8 cellular contexts compared by ENCODE assay signal in genomic region chr5:53479045-53479655, GRCh38. TPM values are rescaled to one million over a fixed set of nuclear protein-coding genes. Genes with fewer than 3 reads are reported as not detected.
A peak's percentile ranks its signal among the peaks of the same experiment; 100 is the strongest.
DNase-seq lines count a peak whose midpoint lies in the region; ATAC-seq, FAIRE-seq and TF ChIP-seq lines count a peak whose summit lies in the region.

No MANE protein-coding gene starts in this region.

- WGBS in A549 (ENCODE audit: missing lambda C conversion rate): 2% methylated on average over 16 of the region's 17 CpGs

- H3K36me3 ChIP-seq in HCT116 (ENCODE audit: control insufficient read depth in 1 of 2, insufficient read depth in 2 of 2, low read length in 2 of 2): no peaks in the 10 kb centered on the region

- no peaks in the 10 kb centered on the region for H3K9me3 Mint-ChIP-seq in memory B cell

- peaks cover 26% of the 10 kb centered on the region for H3K4me1 Mint-ChIP-seq in memory B cell

- no peaks in the 10 kb centered on the region for H3K9me2 ChIP-seq in HCT116 (ENCODE audit: insufficient read depth)

- TF ChIP-seq EP300 in A549 (IDR thresholded peaks at IDR 0.05): no peak

- peaks cover 8% of the 10 kb centered on the region; the same call in 1 of the 3 replicates for H3K4me1 ChIP-seq in A549
- peaks cover 0 to 31% of the 10 kb centered on the region in 2 experiments; a peak in 3 of 4 replicates for H3K4me1 ChIP-seq in HCT116 (ENCODE audit: control insufficient read depth in 1 of 2, insufficient read depth in 2 of 2, low read length in 2 of 2)

- no peaks in the 10 kb centered on the region for H4K20me1 ChIP-seq in HCT116 (ENCODE audit: insufficient read depth)

- in situ Hi-C loops in astrocyte of the spinal cord (cut with HindIII; ENCODE audit: low sequenced_read_pairs): no loop called here

- BruUV-seq in HCT116 (replicated peaks; lab: Mats Ljungman, UMichigan): no TSS peak

- H3K27ac ChIP-seq in A549 (peak overlapping the region; percentile 67 to 84), HCT116 (ENCODE audit: low read depth, low read length) (no peak overlapping the region)

- no peaks in the 10 kb centered on the region for H3K79me2 ChIP-seq in HCT116 (ENCODE audit: insufficient read depth, low read length)

- CTCF ChIA-PET in A549 (lab: Yijun Ruan, JAX): no interaction called here
- CTCF ChIA-PET in HCT116 (lab: Charles Lee): no interaction called here

- peaks cover 22% of the 10 kb centered on the region for H3K27me3 Mint-ChIP-seq in memory B cell

- H3K36me3 Mint-ChIP-seq in memory B cell: peaks cover 4% of the 10 kb centered on the region

- H3K27ac Mint-ChIP-seq in memory B cell: no peak overlapping the region

- peaks cover 13% of the 10 kb centered on the region; the same call in 1 of the 2 replicates for H3K27me3 ChIP-seq in HCT116 (ENCODE audit: insufficient read depth, low read length)

- ATAC-seq in A549: no peak
- ATAC-seq in HCT116: no peak
- ATAC-seq in memory B cell (ENCODE audit: low read depth): no peak
- ATAC-seq in GM18861 (IDR thresholded peaks at IDR 0.05; ENCODE audit: unreplicated experiment): no peak
- no peak for ATAC-seq in HG02678 (IDR thresholded peaks at IDR 0.05; ENCODE audit: unreplicated experiment)

- peak overlapping the region; percentile 96 for H3K4me2 ChIP-seq in A549
- peak overlapping the region; percentile 87 for H3K4me2 ChIP-seq in HCT116 (ENCODE audit: low read length)

- H3K4me3 Mint-ChIP-seq in memory B cell: peak overlapping the region; percentile 81

- no peak overlapping the region for H3K9ac ChIP-seq in HCT116 (ENCODE audit: low read length)

- intact Hi-C loops in HCT116 (cut with micrococcal nuclease): loop anchor here (2.0 to 5.0 kb wide), 2 partner anchors 392 to 738 kb away; no protein-coding TSS in a partner anchor

- POLR2A ChIA-PET in A549 (lab: Yijun Ruan, JAX) (no interaction called here), HCT116 (lab: Charles Lee) (no interaction called here)

- no peak for FAIRE-seq in A549 (lab: Jason Lieb, UNC)

- DNase-seq in A549 (ENCODE audit: low read depth in 1 of 2, low spot score in 1 of 2) (no peak), HCT116 (ENCODE audit: low read depth, low spot score) (no peak), astrocyte of the spinal cord (ENCODE audit: low read depth, low spot score) (no peak), memory B cell (ENCODE audit: low spot score in 2 of 2) (no peak), T1000 (lab: John Stamatoyannopoulos, UW) (no peak), UCSD-AML1 (lab: John Stamatoyannopoulos, UW; ENCODE audit: unreplicated experiment) (no peak)

- no peak for TF ChIP-seq CTCF in A549 (IDR thresholded peaks at IDR 0.05)
- TF ChIP-seq CTCF in HCT116 (IDR thresholded peaks at IDR 0.05 in 2 of 3, conservative IDR thresholded peaks at IDR 0.05 in 1 of 3; ENCODE audit: borderline replicate concordance in 1 of 3, insufficient read depth in 1 of 3, low read depth in 2 of 3, low read length in 2 of 3): no peak
- no peak for TF ChIP-seq CTCF in astrocyte of the spinal cord (IDR thresholded peaks at IDR 0.05; ENCODE audit: low read depth, low read length)

- RAD21 ChIA-PET in HCT116 (lab: Charles Lee; ENCODE audit: low non-redundant PET in 1 of 2, low total read pairs in 2 of 2, uncharacterized antibody in 2 of 2, unreplicated experiment in 2 of 2): interaction anchor here in 1 of 2 experiments (0.7 kb wide), 1 partner anchor 694 kb away, joined by 4 read pairs; no protein-coding TSS in a partner anchor

- H3K4me3 ChIP-seq in A549: peak overlapping the region; percentile 61
- peak overlapping the region; percentile 44 to 53 for H3K4me3 ChIP-seq in HCT116 (replicated peaks in 1 of 2; ENCODE audit: low read depth in 1 of 2, low read length in 2 of 2)
- peak overlapping the region; percentile 45 for H3K4me3 ChIP-seq in astrocyte of the spinal cord (ENCODE audit: low read depth, low read length)

- TF ChIP-seq RAD21 in A549 (conservative IDR thresholded peaks at IDR 0.05 in 1 of 2, IDR thresholded peaks at IDR 0.05 in 1 of 2) (no peak), HCT116 (IDR thresholded peaks at IDR 0.05; ENCODE audit: low read depth) (no peak)

- peak overlapping the region; percentile 86 for H2AFZ ChIP-seq in HCT116 (ENCODE audit: low read depth, low read length, poor library complexity, severe bottlenecking)

- H3K9me3 ChIP-seq in A549 (no peaks in the 10 kb centered on the region), HCT116 (ENCODE audit: control insufficient read depth in 1 of 2, insufficient read depth in 1 of 2, low read depth in 1 of 2, low read length in 2 of 2) (no peaks in the 10 kb centered on the region)

- no peak for TF ChIP-seq POLR2A in A549 (IDR thresholded peaks at IDR 0.05; ENCODE audit: low read length)
- TF ChIP-seq POLR2A in HCT116 (IDR thresholded peaks at IDR 0.05; ENCODE audit: borderline replicate concordance, extremely low read depth, insufficient read depth, insufficient read length): no peak

TF ChIP-seq in A549, 52 proteins besides CTCF, POLR2A, EP300 and RAD21:
- TF ChIP-seq USF2 (IDR thresholded peaks at IDR 0.05) (no peak), NPAS2 (CRISPR knock-in tag; IDR thresholded peaks at IDR 0.05; ENCODE audit: borderline replicate concordance) (no peak), CBX8 (IDR thresholded peaks at IDR 0.05) (no peak), CEBPB (IDR thresholded peaks at IDR 0.05) (peak in 1 of 2 experiments; percentile 74; a peak in 3 of 4 replicates), CHD2 (IDR thresholded peaks at IDR 0.05; ENCODE audit: low read length, partially characterized antibody) (no peak), HOXA7 (CRISPR knock-in tag; IDR thresholded peaks at IDR 0.05) (no peak), KDM5A (IDR thresholded peaks at IDR 0.05) (no peak)
TF ChIP-seq in A549: peak in this region for 1.

TF ChIP-seq in HCT116, 20 proteins besides CTCF, POLR2A, EP300 and RAD21:
- TF ChIP-seq CBX3 (IDR thresholded peaks at IDR 0.05; ENCODE audit: low read depth) (no peak), TCF7L2 (IDR thresholded peaks at IDR 0.05; ENCODE audit: borderline replicate concordance, extremely low read depth, insufficient read depth, insufficient read length) (no peak), EGR1 (IDR thresholded peaks at IDR 0.05; ENCODE audit: low read depth) (no peak), ATF3 (IDR thresholded peaks at IDR 0.05) (no peak), ZFX (IDR thresholded peaks at IDR 0.05) (no peak), EZH2phosphoT487 (IDR thresholded peaks at IDR 0.05; ENCODE audit: borderline replicate concordance) (no peak), SIN3A (IDR thresholded peaks at IDR 0.05; ENCODE audit: low read depth) (no peak), ELF1 (IDR thresholded peaks at IDR 0.05; ENCODE audit: borderline replicate concordance, low read depth) (no peak), EZH2 (IDR thresholded peaks at IDR 0.05) (no peak)

RNA-seq across cellular contexts. Expression of gene FST, which starts 1.3 kb away (rescaled TPM):
- polyA plus RNA-seq in A549 (2011; rRNA removed) (10.1 and 11.2 TPM in 2 replicates), A549 (2017; fragmentation: RNase III; extraction: RNeasy Plus Mini Kit Qiagen cat#74134 plus additional on column Dnase treatment) (2.0 to 3.8 TPM (median 2.6 TPM) in 3 replicates)
- 5.7 and 5.8 TPM in 2 replicates for polyA plus RNA-seq in A549 (2012; cell fraction: cytosol; rRNA removed)
- 7.2 and 7.9 TPM in 2 replicates for polyA plus RNA-seq in A549 (2012; cell fraction: nucleus; rRNA removed)
- polyA minus RNA-seq in A549 (2011; rRNA and poly(A)+ RNA removed): 3.4 and 6.2 TPM in 2 replicates
- total RNA-seq in HCT116 (2021; ENCODE audit: unreplicated experiment): 0.34 TPM
- 0.07 and 0.22 TPM in 2 replicates for polyA plus RNA-seq in HCT116 (2012)
